In genomic region chr17:82494236-82495055, GRCh38 we compare ENCODE assay signal across 1 cellular context.
TF ChIP-seq lines count a peak whose summit lies in the region.

No MANE protein-coding gene starts in this region.

TF ChIP-seq in HepG2, 621 proteins besides CTCF, POLR2A, EP300 and RAD21 (continued from another document and continues in another):
- TF ChIP-seq, protein P1, sequence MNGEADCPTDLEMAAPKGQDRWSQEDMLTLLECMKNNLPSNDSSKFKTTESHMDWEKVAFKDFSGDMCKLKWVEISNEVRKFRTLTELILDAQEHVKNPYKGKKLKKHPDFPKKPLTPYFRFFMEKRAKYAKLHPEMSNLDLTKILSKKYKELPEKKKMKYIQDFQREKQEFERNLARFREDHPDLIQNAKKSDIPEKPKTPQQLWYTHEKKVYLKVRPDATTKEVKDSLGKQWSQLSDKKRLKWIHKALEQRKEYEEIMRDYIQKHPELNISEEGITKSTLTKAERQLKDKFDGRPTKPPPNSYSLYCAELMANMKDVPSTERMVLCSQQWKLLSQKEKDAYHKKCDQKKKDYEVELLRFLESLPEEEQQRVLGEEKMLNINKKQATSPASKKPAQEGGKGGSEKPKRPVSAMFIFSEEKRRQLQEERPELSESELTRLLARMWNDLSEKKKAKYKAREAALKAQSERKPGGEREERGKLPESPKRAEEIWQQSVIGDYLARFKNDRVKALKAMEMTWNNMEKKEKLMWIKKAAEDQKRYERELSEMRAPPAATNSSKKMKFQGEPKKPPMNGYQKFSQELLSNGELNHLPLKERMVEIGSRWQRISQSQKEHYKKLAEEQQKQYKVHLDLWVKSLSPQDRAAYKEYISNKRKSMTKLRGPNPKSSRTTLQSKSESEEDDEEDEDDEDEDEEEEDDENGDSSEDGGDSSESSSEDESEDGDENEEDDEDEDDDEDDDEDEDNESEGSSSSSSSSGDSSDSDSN (CRISPR knock-in tag; IDR thresholded peaks at IDR 0.05) = peak; percentile 66
- no peak for TF ChIP-seq CBX2 (IDR thresholded peaks at IDR 0.05; ENCODE audit: low read depth, low read length)
- 0 out of 2 replicates have a peak, but pooled peaks have one; percentile 24 for TF ChIP-seq CBX2 (CRISPR knock-in tag; IDR thresholded peaks at IDR 0.05; ENCODE audit: low read depth)
- TF ChIP-seq MEIS1 (CRISPR knock-in tag; IDR thresholded peaks at IDR 0.05; ENCODE audit: borderline replicate concordance) = peak; percentile 91; the same call in 1 of the 2 replicates
- peak; percentile 80; the same call in 1 of the 2 replicates for TF ChIP-seq ZNF510 (CRISPR knock-in tag; IDR thresholded peaks at IDR 0.05; ENCODE audit: low read depth)
- TF ChIP-seq ZNF780A (CRISPR knock-in tag; IDR thresholded peaks at IDR 0.05) = no peak
- TF ChIP-seq GATA4 (IDR thresholded peaks at IDR 0.05; ENCODE audit: borderline replicate concordance, low read depth) = no peak
- TF ChIP-seq CENPX (CRISPR knock-in tag; IDR thresholded peaks at IDR 0.05) = no peak
- TF ChIP-seq ZNF772 (CRISPR knock-in tag; IDR thresholded peaks at IDR 0.05) = peak; percentile 96
- no peak for TF ChIP-seq ZKSCAN1 (IDR thresholded peaks at IDR 0.05; ENCODE audit: low read length)
- TF ChIP-seq GABPA (IDR thresholded peaks at IDR 0.05; ENCODE audit: low read depth, low read length) = no peak
- peak; percentile 51; the same call in 1 of the 2 replicates for TF ChIP-seq GABPA (CRISPR knock-in tag; IDR thresholded peaks at IDR 0.05; ENCODE audit: low read depth)
- TF ChIP-seq, protein P2, sequence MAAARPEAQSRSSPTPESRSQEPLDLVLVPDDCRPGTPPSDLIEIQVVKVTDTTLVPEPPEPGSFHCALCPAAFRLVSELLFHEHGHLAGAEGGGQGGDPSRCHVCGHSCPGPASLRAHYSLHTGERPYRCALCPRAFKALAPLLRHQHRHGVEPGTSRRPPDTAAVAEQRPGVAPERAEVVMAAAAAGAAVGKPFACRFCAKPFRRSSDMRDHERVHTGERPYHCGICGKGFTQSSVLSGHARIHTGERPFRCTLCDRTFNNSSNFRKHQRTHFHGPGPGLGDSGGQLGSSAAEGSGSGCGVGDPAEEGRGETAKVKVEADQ (CRISPR knock-in tag; IDR thresholded peaks at IDR 0.05; ENCODE audit: borderline replicate concordance) = 0 out of 2 replicates have a peak, but pooled peaks have one; percentile 74
- TF ChIP-seq AKAP8 (CRISPR knock-in tag; IDR thresholded peaks at IDR 0.05) = peak; percentile 90
- peak; percentile 15; the same call in 1 of the 2 replicates for TF ChIP-seq ZBTB10 (CRISPR knock-in tag; IDR thresholded peaks at IDR 0.05; ENCODE audit: borderline replicate concordance)
- peak; percentile 97 for TF ChIP-seq CBX1 (IDR thresholded peaks at IDR 0.05; ENCODE audit: low read depth)
- TF ChIP-seq ZNF24 (IDR thresholded peaks at IDR 0.05) = peak; percentile 100
- TF ChIP-seq SKI (IDR thresholded peaks at IDR 0.05; ENCODE audit: partially characterized antibody) = peak; percentile 52
- TF ChIP-seq HBP1 (CRISPR knock-in tag; IDR thresholded peaks at IDR 0.05; ENCODE audit: low read depth) = peak; percentile 28
- peak; percentile 53; the same call in 1 of the 2 replicates for TF ChIP-seq ZBTB20 (CRISPR knock-in tag; IDR thresholded peaks at IDR 0.05; ENCODE audit: borderline replicate concordance, low read depth)
- TF ChIP-seq, protein P3, sequence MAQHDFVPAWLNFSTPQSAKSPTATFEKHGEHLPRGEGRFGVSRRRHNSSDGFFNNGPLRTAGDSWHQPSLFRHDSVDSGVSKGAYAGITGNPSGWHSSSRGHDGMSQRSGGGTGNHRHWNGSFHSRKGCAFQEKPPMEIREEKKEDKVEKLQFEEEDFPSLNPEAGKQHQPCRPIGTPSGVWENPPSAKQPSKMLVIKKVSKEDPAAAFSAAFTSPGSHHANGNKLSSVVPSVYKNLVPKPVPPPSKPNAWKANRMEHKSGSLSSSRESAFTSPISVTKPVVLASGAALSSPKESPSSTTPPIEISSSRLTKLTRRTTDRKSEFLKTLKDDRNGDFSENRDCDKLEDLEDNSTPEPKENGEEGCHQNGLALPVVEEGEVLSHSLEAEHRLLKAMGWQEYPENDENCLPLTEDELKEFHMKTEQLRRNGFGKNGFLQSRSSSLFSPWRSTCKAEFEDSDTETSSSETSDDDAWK (CRISPR knock-in tag; IDR thresholded peaks at IDR 0.05) = no peak
- TF ChIP-seq ZNF598 (CRISPR knock-in tag; IDR thresholded peaks at IDR 0.05; ENCODE audit: borderline replicate concordance) = peak; percentile 66; the same call in 1 of the 2 replicates
- TF ChIP-seq NAIF1 (CRISPR knock-in tag; IDR thresholded peaks at IDR 0.05; ENCODE audit: borderline replicate concordance) = no peak
- peak; percentile 98 for TF ChIP-seq ZNF543 (CRISPR knock-in tag; IDR thresholded peaks at IDR 0.05)
- TF ChIP-seq ZBTB3 (CRISPR knock-in tag; IDR thresholded peaks at IDR 0.05; ENCODE audit: borderline replicate concordance, low read depth) = peak; percentile 87; the same call in 1 of the 2 replicates
- TF ChIP-seq TBP (CRISPR knock-in tag; IDR thresholded peaks at IDR 0.05) = no peak
- TF ChIP-seq ATF7 (IDR thresholded peaks at IDR 0.05) = no peak
- peak; percentile 61; the same call in 1 of the 2 replicates for TF ChIP-seq ATF7 (CRISPR knock-in tag; IDR thresholded peaks at IDR 0.05)
- TF ChIP-seq, protein P4, sequence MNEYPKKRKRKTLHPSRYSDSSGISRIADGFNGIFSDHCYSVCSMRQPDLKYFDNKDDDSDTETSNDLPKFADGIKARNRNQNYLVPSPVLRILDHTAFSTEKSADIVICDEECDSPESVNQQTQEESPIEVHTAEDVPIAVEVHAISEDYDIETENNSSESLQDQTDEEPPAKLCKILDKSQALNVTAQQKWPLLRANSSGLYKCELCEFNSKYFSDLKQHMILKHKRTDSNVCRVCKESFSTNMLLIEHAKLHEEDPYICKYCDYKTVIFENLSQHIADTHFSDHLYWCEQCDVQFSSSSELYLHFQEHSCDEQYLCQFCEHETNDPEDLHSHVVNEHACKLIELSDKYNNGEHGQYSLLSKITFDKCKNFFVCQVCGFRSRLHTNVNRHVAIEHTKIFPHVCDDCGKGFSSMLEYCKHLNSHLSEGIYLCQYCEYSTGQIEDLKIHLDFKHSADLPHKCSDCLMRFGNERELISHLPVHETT (CRISPR knock-in tag; conservative IDR thresholded peaks at IDR 0.05) = peak; percentile 67; the same call in 1 of the 2 replicates
- TF ChIP-seq SRSF9 (IDR thresholded peaks at IDR 0.05; ENCODE audit: borderline replicate concordance, insufficient read depth, low read depth, low read length, poor library complexity, severe bottlenecking) = no peak
- TF ChIP-seq SIX4 (CRISPR knock-in tag; IDR thresholded peaks at IDR 0.05) = peak; percentile 70; the same call in 1 of the 2 replicates
- peak; percentile 76 for TF ChIP-seq GFI1 (CRISPR knock-in tag; IDR thresholded peaks at IDR 0.05; ENCODE audit: borderline replicate concordance)
- TF ChIP-seq ATF1 (CRISPR knock-in tag; IDR thresholded peaks at IDR 0.05) = no peak
- TF ChIP-seq, protein P5, sequence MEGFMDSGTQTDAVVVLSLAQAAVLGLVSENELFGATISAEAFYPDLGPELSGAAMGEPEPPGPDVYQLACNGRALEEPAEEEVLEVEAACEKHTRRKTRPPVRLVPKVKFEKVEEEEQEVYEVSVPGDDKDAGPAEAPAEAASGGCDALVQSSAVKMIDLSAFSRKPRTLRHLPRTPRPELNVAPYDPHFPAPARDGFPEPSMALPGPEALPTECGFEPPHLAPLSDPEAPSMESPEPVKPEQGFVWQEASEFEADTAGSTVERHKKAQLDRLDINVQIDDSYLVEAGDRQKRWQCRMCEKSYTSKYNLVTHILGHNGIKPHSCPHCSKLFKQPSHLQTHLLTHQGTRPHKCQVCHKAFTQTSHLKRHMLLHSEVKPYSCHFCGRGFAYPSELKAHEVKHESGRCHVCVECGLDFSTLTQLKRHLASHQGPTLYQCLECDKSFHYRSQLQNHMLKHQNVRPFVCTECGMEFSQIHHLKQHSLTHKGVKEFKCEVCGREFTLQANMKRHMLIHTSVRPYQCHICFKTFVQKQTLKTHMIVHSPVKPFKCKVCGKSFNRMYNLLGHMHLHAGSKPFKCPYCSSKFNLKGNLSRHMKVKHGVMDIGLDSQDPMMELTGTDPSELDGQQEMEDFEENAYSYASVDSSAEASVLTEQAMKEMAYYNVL (CRISPR knock-in tag; IDR thresholded peaks at IDR 0.05; ENCODE audit: borderline replicate concordance) = peak; percentile 91
- peak; percentile 68; the same call in 1 of the 2 replicates for TF ChIP-seq ZNF460 (CRISPR knock-in tag; IDR thresholded peaks at IDR 0.05; ENCODE audit: borderline replicate concordance)
- TF ChIP-seq NFATC3 (CRISPR knock-in tag; IDR thresholded peaks at IDR 0.05) = 0 out of 2 replicates have a peak, but pooled peaks have one; percentile 67
- 0 out of 2 replicates have a peak, but pooled peaks have one; percentile 24 for TF ChIP-seq ZNF549 (CRISPR knock-in tag; IDR thresholded peaks at IDR 0.05)
- peak; percentile 87 for TF ChIP-seq ESRRA (CRISPR knock-in tag; IDR thresholded peaks at IDR 0.05; ENCODE audit: low read depth)
- peak; percentile 69; the same call in 1 of the 2 replicates for TF ChIP-seq SIX1 (CRISPR knock-in tag; IDR thresholded peaks at IDR 0.05; ENCODE audit: borderline replicate concordance)
- TF ChIP-seq ZNF143 (CRISPR knock-in tag; IDR thresholded peaks at IDR 0.05) = peak; percentile 74
- TF ChIP-seq ZNF256 (CRISPR knock-in tag; conservative IDR thresholded peaks at IDR 0.05) = peak; percentile 81; the same call in 1 of the 2 replicates
- TF ChIP-seq, protein P6, sequence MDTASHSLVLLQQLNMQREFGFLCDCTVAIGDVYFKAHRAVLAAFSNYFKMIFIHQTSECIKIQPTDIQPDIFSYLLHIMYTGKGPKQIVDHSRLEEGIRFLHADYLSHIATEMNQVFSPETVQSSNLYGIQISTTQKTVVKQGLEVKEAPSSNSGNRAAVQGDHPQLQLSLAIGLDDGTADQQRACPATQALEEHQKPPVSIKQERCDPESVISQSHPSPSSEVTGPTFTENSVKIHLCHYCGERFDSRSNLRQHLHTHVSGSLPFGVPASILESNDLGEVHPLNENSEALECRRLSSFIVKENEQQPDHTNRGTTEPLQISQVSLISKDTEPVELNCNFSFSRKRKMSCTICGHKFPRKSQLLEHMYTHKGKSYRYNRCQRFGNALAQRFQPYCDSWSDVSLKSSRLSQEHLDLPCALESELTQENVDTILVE (CRISPR knock-in tag; IDR thresholded peaks at IDR 0.05) = peak; percentile 79
- TF ChIP-seq, protein P7, sequence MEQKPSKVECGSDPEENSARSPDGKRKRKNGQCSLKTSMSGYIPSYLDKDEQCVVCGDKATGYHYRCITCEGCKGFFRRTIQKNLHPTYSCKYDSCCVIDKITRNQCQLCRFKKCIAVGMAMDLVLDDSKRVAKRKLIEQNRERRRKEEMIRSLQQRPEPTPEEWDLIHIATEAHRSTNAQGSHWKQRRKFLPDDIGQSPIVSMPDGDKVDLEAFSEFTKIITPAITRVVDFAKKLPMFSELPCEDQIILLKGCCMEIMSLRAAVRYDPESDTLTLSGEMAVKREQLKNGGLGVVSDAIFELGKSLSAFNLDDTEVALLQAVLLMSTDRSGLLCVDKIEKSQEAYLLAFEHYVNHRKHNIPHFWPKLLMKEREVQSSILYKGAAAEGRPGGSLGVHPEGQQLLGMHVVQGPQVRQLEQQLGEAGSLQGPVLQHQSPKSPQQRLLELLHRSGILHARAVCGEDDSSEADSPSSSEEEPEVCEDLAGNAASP (CRISPR knock-in tag; IDR thresholded peaks at IDR 0.05; ENCODE audit: borderline replicate concordance) = peak; percentile 83
- peak; percentile 48 for TF ChIP-seq HNRNPLL (IDR thresholded peaks at IDR 0.05; ENCODE audit: low read depth, low read length, poor library complexity, severe bottlenecking)
